Comparison of ENCODE assay signal across 9 cellular contexts in the genomic region with DNA sequence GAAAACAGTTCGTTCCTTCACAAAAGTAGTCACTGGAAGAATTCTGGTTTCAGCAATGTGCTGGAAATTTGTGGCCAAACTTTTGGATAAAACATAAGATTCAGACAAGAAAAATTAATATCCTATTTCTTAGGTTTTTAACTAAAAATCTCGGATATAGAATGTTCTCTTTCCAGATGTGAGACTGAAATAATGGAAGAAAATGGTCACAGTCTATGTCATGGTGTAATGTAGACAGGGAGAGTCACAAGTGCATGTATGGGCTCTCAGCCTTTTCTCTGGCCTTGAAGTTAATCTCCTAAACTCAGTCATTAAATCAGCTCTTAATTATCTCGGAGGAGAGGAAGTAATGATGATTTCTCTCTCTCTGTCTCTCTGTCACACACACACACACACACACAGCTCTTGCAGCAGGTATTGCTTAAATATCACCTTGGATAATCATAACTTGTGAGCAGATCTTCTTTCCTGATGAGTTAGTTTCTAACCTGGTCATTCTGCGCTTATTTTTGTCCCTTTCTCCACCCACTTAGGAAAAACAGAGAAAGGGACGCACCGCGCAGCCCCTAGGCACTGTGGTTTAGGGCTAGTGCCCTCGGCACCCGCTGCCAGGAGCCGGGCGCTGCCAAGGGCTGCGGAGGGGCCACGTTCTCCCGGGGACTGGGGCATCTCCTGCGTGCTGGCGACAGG. TPM values are rescaled to one million over a fixed set of nuclear protein-coding genes. Genes with fewer than 3 reads are reported as not detected.
A peak's percentile ranks its signal among the peaks of the same experiment; 100 is the strongest.
DNase-seq lines count a peak whose midpoint lies in the region; ATAC-seq, FAIRE-seq and TF ChIP-seq lines count a peak whose summit lies in the region.
"Had no signal": no experiment of that assay in that cellular context is flagged by ENCODE, and none has a peak within 500 bp of the region (broad histone marks: within the 10 kb centered on the region; RNA-seq: fewer than 3 reads in every experiment).

No MANE protein-coding gene starts in this region.

- TF ChIP-seq CTCF in PC-3 (conservative IDR thresholded peaks at IDR 0.05; ENCODE audit: low read depth, low read length) (no peak), endothelial cell of umbilical vein (IDR thresholded peaks at IDR 0.05; ENCODE audit: extremely low read depth in 1 of 2, insufficient read depth in 1 of 2, low read depth in 1 of 2, low read length in 2 of 2) (no peak)

- H3K9ac ChIP-seq in PC-3 (ENCODE audit: low read length) = peak overlapping the region; percentile 96
- peak overlapping the region; percentile 76 for H3K9ac ChIP-seq in endothelial cell of umbilical vein (replicated peaks; ENCODE audit: extremely low read depth, insufficient read depth, low read length)

- peak overlapping the region; percentile 93 for H3K4me2 ChIP-seq in PC-3 (ENCODE audit: low read length)
- H3K4me2 ChIP-seq in endothelial cell of umbilical vein (ENCODE audit: insufficient read depth, low read length) = peak overlapping the region; percentile 85

- no peaks in the 10 kb centered on the region for H3K9me1 ChIP-seq in endothelial cell of umbilical vein (replicated peaks; ENCODE audit: control insufficient read depth, extremely low read depth, insufficient read depth, low read length)

- H3K36me3 ChIP-seq in PC-3 (ENCODE audit: low read depth, low read length) = peaks cover 27% of the 10 kb centered on the region
- no peaks in the 10 kb centered on the region for H3K36me3 ChIP-seq in endothelial cell of umbilical vein (ENCODE audit: control insufficient read depth in 2 of 2, extremely low read depth in 1 of 2, insufficient read depth in 2 of 2, low read length in 2 of 2)

- FAIRE-seq in endothelial cell of umbilical vein (lab: Jason Lieb, UNC) = no peak
- FAIRE-seq: TTC549 had no signal

- DNase-seq in PC-3 (peak; percentile 37), endothelial cell of umbilical vein (ENCODE audit: low read depth, low spot score) (peak; percentile 37), anterior cingulate cortex (lab: John Stamatoyannopoulos, UW) (no peak), DMS153 treated with DMSO at 0.1 percent for 48 hours (lab: John Stamatoyannopoulos, UW; ENCODE audit: unreplicated experiment) (no peak), UCSD-AML1 (lab: John Stamatoyannopoulos, UW; ENCODE audit: unreplicated experiment) (no peak)
- DNase-seq in natural killer cell treated with Interleukin-12 subunit alpha and Interleukin-12 subunit beta and Interleukin-15 and Interleukin-18, amount 100 ng/mL, for 72 hours (ENCODE audit: low spot score) = no peak

- POLR2A ChIA-PET in PC-3 (lab: Charles Lee; ENCODE audit: unreplicated experiment) (interaction anchor here (0.5 to 1.1 kb wide), 5 partner anchors 39 to 1196 kb away, joined by 3 to 31 read pairs (median 8); no protein-coding TSS in a partner anchor), endothelial cell of umbilical vein (lab: Charles Lee) (interaction anchor here (0.5 kb wide), 1 partner anchor 44 kb away, joined by 3 read pairs; no protein-coding TSS in a partner anchor)

- H3K9me3 ChIP-seq in PC-3 (ENCODE audit: low read length) (no peaks in the 10 kb centered on the region), endothelial cell of umbilical vein (replicated peaks; ENCODE audit: control insufficient read depth, insufficient read depth, low read length) (no peaks in the 10 kb centered on the region)

- H3K9me2 ChIP-seq in PC-3 (replicated peaks; ENCODE audit: low read length) = no peaks in the 10 kb centered on the region

- H3K4me3 ChIP-seq in PC-3 (ENCODE audit: low read length) (peak overlapping the region; percentile 89), endothelial cell of umbilical vein (replicated peaks in 1 of 3; ENCODE audit: insufficient read depth in 1 of 3, low read depth in 1 of 3, low read length in 3 of 3) (peak overlapping the region; percentile 56 to 80 (median 61))

- H3K27me3 ChIP-seq in PC-3 (ENCODE audit: low read length) (no peaks in the 10 kb centered on the region), endothelial cell of umbilical vein (ENCODE audit: control insufficient read depth in 2 of 2, insufficient read depth in 2 of 2, low read length in 2 of 2) (no peaks in the 10 kb centered on the region)

- dilution Hi-C loops in endothelial cell of umbilical vein (cut with MboI; ENCODE audit: extremely low pct_ligation_motif_present, low sequenced_read_pairs) = no loop called here

- peak overlapping the region; percentile 66 for H3K4me3 Mint-ChIP-seq in natural killer cell treated with Interleukin-12 subunit alpha and Interleukin-12 subunit beta and Interleukin-15 and Interleukin-18, amount 100 ng/mL, for 72 hours

- H3K9me3 Mint-ChIP-seq in natural killer cell treated with Interleukin-12 subunit alpha and Interleukin-12 subunit beta and Interleukin-15 and Interleukin-18, amount 100 ng/mL, for 72 hours = no peaks in the 10 kb centered on the region

- H3K79me2 ChIP-seq in PC-3 (ENCODE audit: low read length) (peaks cover 48% of the 10 kb centered on the region), endothelial cell of umbilical vein (ENCODE audit: control insufficient read depth, insufficient read depth, low read length) (peaks cover 43% of the 10 kb centered on the region)

- H4K20me1 ChIP-seq in PC-3 (ENCODE audit: low read length) (peaks cover 35% of the 10 kb centered on the region), endothelial cell of umbilical vein (replicated peaks; ENCODE audit: control insufficient read depth, extremely low read depth, insufficient read depth, low read length) (no peaks in the 10 kb centered on the region)

- H3K4me1 ChIP-seq in PC-3 (ENCODE audit: insufficient read depth, low read length) = peaks cover 66% of the 10 kb centered on the region
- peaks cover 74% of the 10 kb centered on the region for H3K4me1 ChIP-seq in endothelial cell of umbilical vein (ENCODE audit: control insufficient read depth, extremely low read depth, insufficient read depth, low read length)

- peaks cover 4% of the 10 kb centered on the region for H3F3A ChIP-seq in PC-3 (ENCODE audit: low read length, unreplicated experiment)

- H3K27ac ChIP-seq in PC-3 (ENCODE audit: low read length) (peak overlapping the region; percentile 92), endothelial cell of umbilical vein (ENCODE audit: insufficient read depth, low read depth, low read length) (peak overlapping the region; percentile 83)

- CTCF ChIA-PET in PC-3 (lab: Charles Lee) (interaction anchor here (1.1 to 1.6 kb wide), 3 partner anchors 40 to 73 kb away, joined by 5 to 8 read pairs (median 6); no protein-coding TSS in a partner anchor), endothelial cell of umbilical vein (lab: Charles Lee) (interaction anchor here (0.7 to 5.1 kb wide), 18 partner anchors 8 to 111 kb away, joined by 3 to 64 read pairs (median 5); no protein-coding TSS in a partner anchor)

- H3K4me1 Mint-ChIP-seq in natural killer cell treated with Interleukin-12 subunit alpha and Interleukin-12 subunit beta and Interleukin-15 and Interleukin-18, amount 100 ng/mL, for 72 hours (ENCODE audit: low read depth in 2 of 2) = peaks cover 3 to 5% of the 10 kb centered on the region in 2 donors

- TF ChIP-seq POLR2A in endothelial cell of umbilical vein (IDR thresholded peaks at IDR 0.05; ENCODE audit: low read depth, low read length) = no peak

- TSS peak; percentile 62 for BruUV-seq in PC-3 (replicated peaks; lab: Mats Ljungman, UMichigan)
- BruUV-seq in endothelial cell of umbilical vein (replicated peaks; lab: Mats Ljungman, UMichigan) = TSS peak; percentile 30

- H2AFZ ChIP-seq in PC-3 (ENCODE audit: low read length) (peak overlapping the region; percentile 58), endothelial cell of umbilical vein (ENCODE audit: low read depth, low read length) (peak overlapping the region; percentile 63)

- H3K27me3 Mint-ChIP-seq in natural killer cell treated with Interleukin-12 subunit alpha and Interleukin-12 subunit beta and Interleukin-15 and Interleukin-18, amount 100 ng/mL, for 72 hours = peaks cover 44 to 52% of the 10 kb centered on the region in 2 donors

- no peak overlapping the region for H3K27ac Mint-ChIP-seq in natural killer cell treated with Interleukin-12 subunit alpha and Interleukin-12 subunit beta and Interleukin-15 and Interleukin-18, amount 100 ng/mL, for 72 hours

- ATAC-seq in GM21576 (IDR thresholded peaks at IDR 0.05; ENCODE audit: unreplicated experiment) (peak; percentile 6), PC-3 (peak; percentile 1; the same call in 1 of the 2 replicates), HG03457 (IDR thresholded peaks at IDR 0.05; ENCODE audit: unreplicated experiment) (no peak)
- ATAC-seq in natural killer cell treated with Interleukin-12 subunit alpha and Interleukin-12 subunit beta and Interleukin-15 and Interleukin-18, amount 100 ng/mL, for 72 hours = peak; percentile 33 to 47

- intact Hi-C loops in PC-3 (cut with micrococcal nuclease) = loop anchor here (2.0 to 10.0 kb wide), 3 partner anchors 48 to 204 kb away; a partner anchor contains a TSS
- intact Hi-C loops in endothelial cell of umbilical vein (cut with micrococcal nuclease) = loop anchor here (1.0 to 2.0 kb wide), 5 partner anchors 40 to 81 kb away; no protein-coding TSS in a partner anchor

- no peaks in the 10 kb centered on the region for H3K36me3 Mint-ChIP-seq in natural killer cell treated with Interleukin-12 subunit alpha and Interleukin-12 subunit beta and Interleukin-15 and Interleukin-18, amount 100 ng/mL, for 72 hours

TF ChIP-seq in endothelial cell of umbilical vein, 7 proteins besides CTCF, POLR2A, EP300 and RAD21 (continues in another document):
- TF ChIP-seq JUN (IDR thresholded peaks at IDR 0.05; ENCODE audit: borderline replicate concordance, insufficient read depth, insufficient read length, low read depth) = no peak
- no peak for TF ChIP-seq FOS (IDR thresholded peaks at IDR 0.05; ENCODE audit: borderline replicate concordance, insufficient read depth, low read length)
- no peak for TF ChIP-seq GATA2 (IDR thresholded peaks at IDR 0.05; ENCODE audit: insufficient read depth, insufficient read length, low read depth, low read length)
- TF ChIP-seq, protein P1, sequence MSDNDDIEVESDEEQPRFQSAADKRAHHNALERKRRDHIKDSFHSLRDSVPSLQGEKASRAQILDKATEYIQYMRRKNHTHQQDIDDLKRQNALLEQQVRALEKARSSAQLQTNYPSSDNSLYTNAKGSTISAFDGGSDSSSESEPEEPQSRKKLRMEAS (IDR thresholded peaks at IDR 0.05; ENCODE audit: insufficient read depth, insufficient read length) = no peak
- TF ChIP-seq MYC (IDR thresholded peaks at IDR 0.05; ENCODE audit: low read depth, low read length) = no peak

RNA-seq across cellular contexts. Expression of a gene that starts 0.7 kb away (rescaled TPM):
- total RNA-seq in PC-3 (2014; rRNA removed) = 32.4 and 36.7 TPM in 2 replicates
- 53.2 and 62.3 TPM in 2 replicates for total RNA-seq in endothelial cell of umbilical vein
- polyA plus RNA-seq in endothelial cell of umbilical vein = 8.9 and 11.2 TPM in 2 replicates
- polyA plus RNA-seq in endothelial cell of umbilical vein (2011; cell fraction: cytosol; rRNA removed) = 12.5 and 13.0 TPM in 2 replicates
- 19.5 and 23.9 TPM in 2 replicates for polyA plus RNA-seq in endothelial cell of umbilical vein (2011; cell fraction: nucleus; rRNA removed)
- polyA plus RNA-seq in endothelial cell of umbilical vein (2012) = 36.8 and 58.4 TPM in 2 replicates
- 48.2 and 48.9 TPM in 2 replicates for polyA minus RNA-seq in endothelial cell of umbilical vein
- 8.8 TPM for polyA minus RNA-seq in endothelial cell of umbilical vein (2011; cell fraction: cytosol; rRNA and poly(A)+ RNA removed)
- polyA minus RNA-seq in endothelial cell of umbilical vein (2011; cell fraction: nucleus; rRNA and poly(A)+ RNA removed) = 32.6 and 52.9 TPM in 2 replicates
- total RNA-seq in natural killer cell treated with Interleukin-12 subunit alpha and Interleukin-12 subunit beta and Interleukin-15 and Interleukin-18, amount 100 ng/mL, for 72 hours = under 1 TPM; 0.10 to 0.17 TPM

Comparison
In these comparisons a context has a peak if more than half of its experiments do, and no peak if none do; other contexts are left out.
1. DNase-seq: peak in PC-3 (single experiment) and endothelial cell of umbilical vein (single experiment); none in natural killer cell treated with Interleukin-12 subunit alpha and Interleukin-12 subunit beta and Interleukin-15 and Interleukin-18, amount 100 ng/mL, for 72 hours (single experiment), anterior cingulate cortex (0 of 58), DMS153 treated with DMSO at 0.1 percent for 48 hours (single experiment) and UCSD-AML1 (single experiment).
2. RNA of a gene that starts 0.7 kb away (total RNA-seq): 53.2 to 62.3 TPM in endothelial cell of umbilical vein and 32.4 to 36.7 TPM in PC-3; 0.10 to 0.17 TPM in natural killer cell treated with Interleukin-12 subunit alpha and Interleukin-12 subunit beta and Interleukin-15 and Interleukin-18, amount 100 ng/mL, for 72 hours; every median in the first group is over 10 times any median in the second.